Comparison of ENCODE assay signal across 1 cellular context in genomic region chr11:77147668-77148321, GRCh38.
TF ChIP-seq lines count a peak whose summit lies in the region.

No MANE protein-coding gene starts in this region.

TF ChIP-seq in GM23338, 12 proteins besides CTCF, POLR2A, EP300 and RAD21:
- TF ChIP-seq, protein P1, sequence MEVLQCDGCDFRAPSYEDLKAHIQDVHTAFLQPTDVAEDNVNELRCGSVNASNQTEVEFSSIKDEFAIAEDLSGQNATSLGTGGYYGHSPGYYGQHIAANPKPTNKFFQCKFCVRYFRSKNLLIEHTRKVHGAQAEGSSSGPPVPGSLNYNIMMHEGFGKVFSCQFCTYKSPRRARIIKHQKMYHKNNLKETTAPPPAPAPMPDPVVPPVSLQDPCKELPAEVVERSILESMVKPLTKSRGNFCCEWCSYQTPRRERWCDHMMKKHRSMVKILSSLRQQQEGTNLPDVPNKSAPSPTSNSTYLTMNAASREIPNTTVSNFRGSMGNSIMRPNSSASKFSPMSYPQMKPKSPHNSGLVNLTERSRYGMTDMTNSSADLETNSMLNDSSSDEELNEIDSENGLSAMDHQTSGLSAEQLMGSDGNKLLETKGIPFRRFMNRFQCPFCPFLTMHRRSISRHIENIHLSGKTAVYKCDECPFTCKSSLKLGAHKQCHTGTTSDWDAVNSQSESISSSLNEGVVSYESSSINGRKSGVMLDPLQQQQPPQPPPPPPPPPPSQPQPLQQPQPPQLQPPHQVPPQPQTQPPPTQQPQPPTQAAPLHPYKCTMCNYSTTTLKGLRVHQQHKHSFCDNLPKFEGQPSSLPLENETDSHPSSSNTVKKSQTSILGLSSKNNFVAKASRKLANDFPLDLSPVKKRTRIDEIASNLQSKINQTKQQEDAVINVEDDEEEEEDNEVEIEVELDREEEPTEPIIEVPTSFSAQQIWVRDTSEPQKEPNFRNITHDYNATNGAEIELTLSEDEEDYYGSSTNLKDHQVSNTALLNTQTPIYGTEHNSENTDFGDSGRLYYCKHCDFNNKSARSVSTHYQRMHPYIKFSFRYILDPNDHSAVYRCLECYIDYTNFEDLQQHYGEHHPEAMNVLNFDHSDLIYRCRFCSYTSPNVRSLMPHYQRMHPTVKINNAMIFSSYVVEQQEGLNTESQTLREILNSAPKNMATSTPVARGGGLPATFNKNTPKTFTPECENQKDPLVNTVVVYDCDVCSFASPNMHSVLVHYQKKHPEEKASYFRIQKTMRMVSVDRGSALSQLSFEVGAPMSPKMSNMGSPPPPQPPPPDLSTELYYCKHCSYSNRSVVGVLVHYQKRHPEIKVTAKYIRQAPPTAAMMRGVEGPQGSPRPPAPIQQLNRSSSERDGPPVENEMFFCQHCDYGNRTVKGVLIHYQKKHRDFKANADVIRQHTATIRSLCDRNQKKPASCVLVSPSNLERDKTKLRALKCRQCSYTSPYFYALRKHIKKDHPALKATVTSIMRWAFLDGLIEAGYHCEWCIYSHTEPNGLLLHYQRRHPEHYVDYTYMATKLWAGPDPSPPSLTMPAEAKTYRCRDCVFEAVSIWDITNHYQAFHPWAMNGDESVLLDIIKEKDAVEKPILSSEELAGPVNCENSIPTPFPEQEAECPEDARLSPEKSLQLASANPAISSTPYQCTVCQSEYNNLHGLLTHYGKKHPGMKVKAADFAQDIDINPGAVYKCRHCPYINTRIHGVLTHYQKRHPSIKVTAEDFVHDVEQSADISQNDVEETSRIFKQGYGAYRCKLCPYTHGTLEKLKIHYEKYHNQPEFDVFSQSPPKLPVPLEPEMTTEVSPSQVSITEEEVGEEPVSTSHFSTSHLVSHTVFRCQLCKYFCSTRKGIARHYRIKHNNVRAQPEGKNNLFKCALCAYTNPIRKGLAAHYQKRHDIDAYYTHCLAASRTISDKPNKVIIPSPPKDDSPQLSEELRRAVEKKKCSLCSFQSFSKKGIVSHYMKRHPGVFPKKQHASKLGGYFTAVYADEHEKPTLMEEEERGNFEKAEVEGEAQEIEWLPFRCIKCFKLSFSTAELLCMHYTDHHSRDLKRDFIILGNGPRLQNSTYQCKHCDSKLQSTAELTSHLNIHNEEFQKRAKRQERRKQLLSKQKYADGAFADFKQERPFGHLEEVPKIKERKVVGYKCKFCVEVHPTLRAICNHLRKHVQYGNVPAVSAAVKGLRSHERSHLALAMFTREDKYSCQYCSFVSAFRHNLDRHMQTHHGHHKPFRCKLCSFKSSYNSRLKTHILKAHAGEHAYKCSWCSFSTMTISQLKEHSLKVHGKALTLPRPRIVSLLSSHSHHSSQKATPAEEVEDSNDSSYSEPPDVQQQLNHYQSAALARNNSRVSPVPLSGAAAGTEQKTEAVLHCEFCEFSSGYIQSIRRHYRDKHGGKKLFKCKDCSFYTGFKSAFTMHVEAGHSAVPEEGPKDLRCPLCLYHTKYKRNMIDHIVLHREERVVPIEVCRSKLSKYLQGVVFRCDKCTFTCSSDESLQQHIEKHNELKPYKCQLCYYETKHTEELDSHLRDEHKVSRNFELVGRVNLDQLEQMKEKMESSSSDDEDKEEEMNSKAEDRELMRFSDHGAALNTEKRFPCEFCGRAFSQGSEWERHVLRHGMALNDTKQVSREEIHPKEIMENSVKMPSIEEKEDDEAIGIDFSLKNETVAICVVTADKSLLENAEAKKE (CRISPR knock-in tag; IDR thresholded peaks at IDR 0.05) = no peak
- TF ChIP-seq CREB1 (CRISPR knock-in tag; IDR thresholded peaks at IDR 0.05; ENCODE audit: low read depth) = no peak
- TF ChIP-seq POLR2AphosphoS5 (IDR thresholded peaks at IDR 0.05; ENCODE audit: low read depth) = peak; percentile 40; the same call in 1 of the 2 replicates
